ENCODE assay signal across 32 cellular contexts in the genomic region with DNA sequence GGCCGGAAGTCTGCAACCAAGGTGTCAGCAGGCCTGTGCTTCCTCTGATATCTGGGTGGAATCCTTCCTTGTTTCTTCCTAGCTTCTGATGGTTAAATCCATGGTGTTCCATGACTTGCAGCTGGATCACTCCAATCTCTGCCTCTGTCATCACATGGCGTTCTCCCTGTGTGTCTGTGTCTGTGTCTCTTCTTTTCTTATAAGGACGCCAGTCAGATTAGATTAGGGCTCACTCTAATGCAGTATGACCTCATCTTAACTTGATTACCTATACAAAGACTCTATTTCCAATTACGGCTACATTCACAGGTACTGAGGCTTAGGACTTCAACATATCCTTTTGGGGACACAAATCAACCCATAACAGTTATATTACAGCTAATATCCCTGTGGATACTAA.
"Had no signal": no experiment of that assay in that cellular context is flagged by ENCODE, and none has a peak within 500 bp of the region (broad histone marks: within the 10 kb centered on the region; RNA-seq: fewer than 3 reads in every experiment).

No MANE protein-coding gene starts in this region.

- H3K4me3 Mint-ChIP-seq: activated CD4-positive, alpha-beta memory T cell treated with anti-CD3 and anti-CD28 coated beads for 36 hours; activated CD4-positive, alpha-beta T cell treated with anti-CD3 and anti-CD28 coated beads for 36 hours; activated CD4-positive, alpha-beta T cell treated with anti-CD3 and anti-CD28 coated beads, Interleukin-2, amount 10 ng/mL, durations not matched to agents 24 days and 14 days; activated CD8-positive, alpha-beta memory T cell treated with anti-CD3 and anti-CD28 coated beads, Interleukin-2, amount 10 ng/mL, durations not matched to agents 7 days and 5 days; activated CD8-positive, alpha-beta T cell treated with anti-CD3 and anti-CD28 coated beads, Interleukin-2, amount 10 ng/mL, durations not matched to agents 7 days and 5 days; activated naive CD4-positive, alpha-beta T cell treated with anti-CD3 and anti-CD28 coated beads for 36 hours; activated naive CD4-positive, alpha-beta T cell treated with anti-CD3 and anti-CD28 coated beads, Interleukin-2, amount 50 U/mL, for 24 hours; activated naive CD8-positive, alpha-beta T cell treated with anti-CD3 and anti-CD28 coated beads for 36 hours; activated naive CD8-positive, alpha-beta T cell treated with anti-CD3 and anti-CD28 coated beads, Interleukin-2, amount 50 U/mL, for 24 hours; activated T-helper 1 cell treated with anti-CD3 and anti-CD28 coated beads, Interleukin-12 subunit alpha, Interleukin-12 subunit beta, Interleukin-2, Interleukin-4 antibody, amounts not matched to agents 30 ng/mL and 10 ng/mL and 1 ng/mL, durations not matched to agents 14 hours and 24 hours and 36 hours; effector memory CD8-positive, alpha-beta T cell had no signal

- H3K36me3 ChIP-seq: adrenal gland, esophagus muscularis mucosa, gastrocnemius medialis had no signal

- H3K4me1 ChIP-seq: adrenal gland, body of pancreas, esophagus muscularis mucosa, foreskin keratinocyte, gastrocnemius medialis had no signal

- H3K9me3 Mint-ChIP-seq: activated CD4-positive, alpha-beta memory T cell treated with anti-CD3 and anti-CD28 coated beads for 36 hours; activated naive CD4-positive, alpha-beta T cell treated with anti-CD3 and anti-CD28 coated beads for 36 hours; activated naive CD4-positive, alpha-beta T cell treated with anti-CD3 and anti-CD28 coated beads, Interleukin-2, amount 50 U/mL, for 24 hours; activated naive CD8-positive, alpha-beta T cell treated with anti-CD3 and anti-CD28 coated beads for 36 hours; activated T-helper 2 cell treated with anti-CD3 and anti-CD28 coated beads, Interferon-gamma antibody, Interleukin-2, Interleukin-4, amounts not matched to agents 10 μg/mL and 5 μg/mL and 100 μg/mL, durations not matched to agents 14 hours and 24 hours and 36 hours; effector memory CD8-positive, alpha-beta T cell had no signal

- H3K27me3 Mint-ChIP-seq: activated CD4-positive, alpha-beta T cell treated with anti-CD3 and anti-CD28 coated beads for 36 hours; activated CD4-positive, alpha-beta T cell treated with anti-CD3 and anti-CD28 coated beads, Interleukin-2, amount 10 ng/mL, durations not matched to agents 24 days and 14 days; activated CD8-positive, alpha-beta memory T cell treated with anti-CD3 and anti-CD28 coated beads, Interleukin-2, amount 10 ng/mL, durations not matched to agents 7 days and 5 days; activated naive CD4-positive, alpha-beta T cell treated with anti-CD3 and anti-CD28 coated beads, Interleukin-2, amount 50 U/mL, for 24 hours; activated naive CD8-positive, alpha-beta T cell treated with anti-CD3 and anti-CD28 coated beads for 36 hours; activated naive CD8-positive, alpha-beta T cell treated with anti-CD3 and anti-CD28 coated beads, Interleukin-2, amount 50 U/mL, for 24 hours had no signal

- H3K4me1 Mint-ChIP-seq: activated CD4-positive, alpha-beta T cell treated with anti-CD3 and anti-CD28 coated beads for 36 hours; activated CD4-positive, alpha-beta T cell treated with anti-CD3 and anti-CD28 coated beads, Interleukin-2, amount 10 ng/mL, durations not matched to agents 24 days and 14 days; activated CD8-positive, alpha-beta memory T cell treated with anti-CD3 and anti-CD28 coated beads, Interleukin-2, amount 10 ng/mL, durations not matched to agents 7 days and 5 days; activated naive CD4-positive, alpha-beta T cell treated with anti-CD3 and anti-CD28 coated beads, Interleukin-2, amount 50 U/mL, for 24 hours; activated naive CD8-positive, alpha-beta T cell treated with anti-CD3 and anti-CD28 coated beads for 36 hours; activated naive CD8-positive, alpha-beta T cell treated with anti-CD3 and anti-CD28 coated beads, Interleukin-2, amount 50 U/mL, for 24 hours had no signal

- H3K27me3 ChIP-seq: adrenal gland, body of pancreas, esophagus muscularis mucosa, foreskin keratinocyte, gastrocnemius medialis had no signal

- H3K9me3 ChIP-seq: adrenal gland, body of pancreas, esophagus muscularis mucosa, gastrocnemius medialis had no signal

- H3K36me3 Mint-ChIP-seq: activated CD4-positive, alpha-beta memory T cell treated with anti-CD3 and anti-CD28 coated beads for 36 hours; activated naive CD4-positive, alpha-beta T cell treated with anti-CD3 and anti-CD28 coated beads, Interleukin-2, amount 50 U/mL, for 24 hours; activated naive CD8-positive, alpha-beta T cell treated with anti-CD3 and anti-CD28 coated beads for 36 hours had no signal

- DNase-seq: activated CD4-positive, alpha-beta memory T cell treated with anti-CD3 and anti-CD28 coated beads for 36 hours; activated CD4-positive, alpha-beta T cell treated with anti-CD3 and anti-CD28 coated beads for 36 hours; activated CD4-positive, alpha-beta T cell treated with anti-CD3 and anti-CD28 coated beads, Interleukin-2, amount 10 ng/mL, durations not matched to agents 24 days and 14 days; activated CD4-positive, CD25-positive, alpha-beta regulatory T cell; activated CD4-positive, CD25-positive, alpha-beta regulatory T cell treated with anti-CD3 and anti-CD28 coated beads, Interleukin-2, amount 50 U/mL, for 72 hours; activated CD8-positive, alpha-beta memory T cell treated with anti-CD3 and anti-CD28 coated beads, Interleukin-2, amount 10 ng/mL, durations not matched to agents 7 days and 5 days; activated CD8-positive, alpha-beta memory T cell treated with anti-CD3 and anti-CD28 coated beads, Interleukin-2, amount 50 U/mL, for 4 hours; activated CD8-positive, alpha-beta T cell treated with anti-CD3 and anti-CD28 coated beads, Interleukin-2, amount 10 ng/mL, durations not matched to agents 7 days and 5 days; activated effector memory CD4-positive, alpha-beta T cell treated with anti-CD3 and anti-CD28 coated beads, Interleukin-2, amount 50 U/mL, for 16 hours; activated naive CD4-positive, alpha-beta T cell treated with anti-CD3 and anti-CD28 coated beads for 36 hours; activated naive CD8-positive, alpha-beta T cell treated with anti-CD3 and anti-CD28 coated beads for 36 hours; activated naive CD8-positive, alpha-beta T cell treated with anti-CD3 and anti-CD28 coated beads, Interleukin-2, amount 50 U/mL, for 24 hours; activated T-cell treated with anti-CD3 and anti-CD28 coated beads, Interleukin-2, amount 50 U/mL, for 1 hour; activated T-cell treated with anti-CD3 and anti-CD28 coated beads, Interleukin-2, amount 50 U/mL, for 48 hours; amygdala; aorta; body of pancreas; caudate nucleus; cortex of kidney; dermis blood vessel endothelial cell; effector CD4-positive, alpha-beta T cell; effector memory CD8-positive, alpha-beta T cell; erythroblast; foreskin keratinocyte; gastrocnemius medialis; glutamatergic neuron; T-helper 2 cell had no signal

- H3K4me3 ChIP-seq: adrenal gland, body of pancreas, esophagus muscularis mucosa, gastrocnemius medialis had no signal

- H3K27ac Mint-ChIP-seq: activated CD4-positive, alpha-beta memory T cell treated with anti-CD3 and anti-CD28 coated beads for 36 hours; activated CD4-positive, alpha-beta T cell treated with anti-CD3 and anti-CD28 coated beads for 36 hours; activated CD4-positive, alpha-beta T cell treated with anti-CD3 and anti-CD28 coated beads, Interleukin-2, amount 10 ng/mL, durations not matched to agents 24 days and 14 days; activated CD8-positive, alpha-beta memory T cell treated with anti-CD3 and anti-CD28 coated beads, Interleukin-2, amount 10 ng/mL, durations not matched to agents 7 days and 5 days; activated CD8-positive, alpha-beta T cell treated with anti-CD3 and anti-CD28 coated beads, Interleukin-2, amount 10 ng/mL, durations not matched to agents 7 days and 5 days; activated naive CD4-positive, alpha-beta T cell treated with anti-CD3 and anti-CD28 coated beads for 36 hours; activated naive CD4-positive, alpha-beta T cell treated with anti-CD3 and anti-CD28 coated beads, Interleukin-2, amount 50 U/mL, for 24 hours; activated naive CD8-positive, alpha-beta T cell treated with anti-CD3 and anti-CD28 coated beads for 36 hours; activated naive CD8-positive, alpha-beta T cell treated with anti-CD3 and anti-CD28 coated beads, Interleukin-2, amount 50 U/mL, for 24 hours; activated T-helper 1 cell treated with anti-CD3 and anti-CD28 coated beads, Interleukin-12 subunit alpha, Interleukin-12 subunit beta, Interleukin-2, Interleukin-4 antibody, amounts not matched to agents 30 ng/mL and 10 ng/mL and 1 ng/mL, durations not matched to agents 14 hours and 24 hours and 36 hours; activated T-helper 2 cell treated with anti-CD3 and anti-CD28 coated beads, Interferon-gamma antibody, Interleukin-2, Interleukin-4, amounts not matched to agents 10 μg/mL and 5 μg/mL and 100 μg/mL, durations not matched to agents 14 hours and 24 hours and 36 hours; effector memory CD8-positive, alpha-beta T cell had no signal
